Comparison of ENCODE assay signal across 10 cellular contexts in the genomic region with DNA sequence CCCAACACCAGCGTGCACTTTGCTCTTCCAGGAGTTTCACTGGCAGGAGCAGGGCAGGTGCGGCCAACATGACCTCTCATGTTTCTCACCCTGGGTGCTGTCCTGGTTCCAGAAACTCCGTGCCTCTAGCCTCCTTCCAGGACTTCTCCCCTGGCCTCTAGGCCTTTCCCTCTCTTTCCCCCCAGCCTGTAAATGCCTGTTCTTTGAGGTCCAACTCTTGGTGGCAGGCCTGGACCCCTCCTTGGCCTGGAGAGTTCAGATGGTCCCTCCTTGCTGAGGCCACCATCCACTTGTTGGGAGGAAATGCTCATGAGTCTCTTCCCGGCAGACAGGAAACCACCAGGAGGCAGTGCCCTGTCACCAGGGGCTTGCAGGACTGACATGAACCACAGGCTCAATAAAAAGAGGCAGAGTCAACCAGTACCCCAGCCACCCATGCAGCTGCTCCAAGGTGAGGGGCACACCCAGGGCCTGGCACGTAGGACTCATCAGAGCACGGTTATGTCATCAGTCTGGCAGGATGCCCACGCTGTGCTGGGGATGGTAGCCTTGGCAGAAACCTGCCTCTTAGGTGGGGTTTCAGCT. TPM values are rescaled to one million over a fixed set of nuclear protein-coding genes. Genes with fewer than 3 reads are reported as not detected.
DNase-seq lines count a peak whose midpoint lies in the region; ATAC-seq, FAIRE-seq and TF ChIP-seq lines count a peak whose summit lies in the region.
"Had no signal": no experiment of that assay in that cellular context is flagged by ENCODE, and none has a peak within 500 bp of the region (broad histone marks: within the 10 kb centered on the region; RNA-seq: fewer than 3 reads in every experiment).

No MANE protein-coding gene starts in this region.

- H3K27me3 ChIP-seq in duodenal mucosa (ENCODE audit: control insufficient read depth in 1 of 2, insufficient read depth in 2 of 2, low read length in 2 of 2) (peaks cover 5 to 6% of the 10 kb centered on the region in 2 donors), osteoblast (ENCODE audit: insufficient read depth, low read length) (peaks cover 6% of the 10 kb centered on the region)

- H3K9me3 ChIP-seq in duodenal mucosa (ENCODE audit: control insufficient read depth in 1 of 2, low read length in 2 of 2) (no peaks in the 10 kb centered on the region), osteoblast (ENCODE audit: low read depth, low read length) (no peaks in the 10 kb centered on the region)

- H3K4me2 ChIP-seq in osteoblast (ENCODE audit: insufficient read depth, low read length), result no peak overlapping the region

- H2AFZ ChIP-seq in osteoblast (ENCODE audit: low read length), result no peak overlapping the region

- H3K27ac Mint-ChIP-seq in naive thymus-derived CD8-positive, alpha-beta T cell, result no peak overlapping the region

- ATAC-seq in HG02970 (IDR thresholded peaks at IDR 0.05; ENCODE audit: low FRiP score, unreplicated experiment) (no peak), HG02571 (IDR thresholded peaks at IDR 0.05; ENCODE audit: unreplicated experiment) (no peak)
- ATAC-seq in naive thymus-derived CD8-positive, alpha-beta T cell, result no peak

- TF ChIP-seq CTCF in osteoblast (IDR thresholded peaks at IDR 0.05; ENCODE audit: extremely low read depth, low read depth, low read length), result peak; percentile 19

- H3K36me3 Mint-ChIP-seq in naive thymus-derived CD8-positive, alpha-beta T cell, result peaks cover 0 to 4% (median 2%) of the 10 kb centered on the region in 3 donors

- POLR2A ChIA-PET in naive thymus-derived CD8-positive, alpha-beta T cell (lab: Charles Lee), result no interaction called here

- H3K4me3 ChIP-seq in duodenal mucosa (ENCODE audit: low read depth in 1 of 2, low read length in 2 of 2), result peak overlapping the region; percentile 67 to 81
- H3K4me3 ChIP-seq in osteoblast (ENCODE audit: insufficient read depth, low read length), result no peak overlapping the region

- peaks cover 38 to 93% (median 56%) of the 10 kb centered on the region in 5 donors for H3K27me3 Mint-ChIP-seq in naive thymus-derived CD8-positive, alpha-beta T cell

- peaks cover 1 to 10% (median 3%) of the 10 kb centered on the region in 4 donors for H3K4me1 Mint-ChIP-seq in naive thymus-derived CD8-positive, alpha-beta T cell

- peaks cover 12 to 14% of the 10 kb centered on the region in 2 donors for H3K4me1 ChIP-seq in duodenal mucosa (ENCODE audit: control insufficient read depth in 1 of 2, insufficient read depth in 2 of 2, low read length in 2 of 2)
- peaks cover 7% of the 10 kb centered on the region for H3K4me1 ChIP-seq in osteoblast (ENCODE audit: insufficient read depth, low read length)

- no peak overlapping the region for H3K4me3 Mint-ChIP-seq in naive thymus-derived CD8-positive, alpha-beta T cell

- H3K36me3 ChIP-seq in duodenal mucosa (ENCODE audit: control insufficient read depth in 1 of 2, insufficient read depth in 2 of 2, low read length in 2 of 2) (no peaks in the 10 kb centered on the region), osteoblast (ENCODE audit: insufficient read depth, low read length) (no peaks in the 10 kb centered on the region)

- H3K27ac ChIP-seq in duodenal mucosa (ENCODE audit: low read depth, low read length), result peak overlapping the region; percentile 94
- no peak overlapping the region for H3K27ac ChIP-seq in osteoblast (ENCODE audit: low read depth, low read length)

- DNase-seq in DMS79 (lab: John Stamatoyannopoulos, UW) (peak; percentile 23), NCI-H2196 (lab: John Stamatoyannopoulos, UW; ENCODE audit: unreplicated experiment) (peak; percentile 49), osteoblast (ENCODE audit: insufficient read length, low spot score, missing footprints) (no peak), GM19239 (ENCODE audit: insufficient read length, low spot score) (no peak)
- DNase-seq in naive thymus-derived CD8-positive, alpha-beta T cell, result no peak
- DNase-seq: T-helper 2 cell had no signal

- H3K79me2 ChIP-seq in osteoblast (ENCODE audit: insufficient read depth, low read length), result no peaks in the 10 kb centered on the region

- no peak for FAIRE-seq in GM19239 (lab: Jason Lieb, UNC)
- FAIRE-seq: colon had no signal

- peak overlapping the region; percentile 78 to 94 for H3K9ac ChIP-seq in duodenal mucosa (ENCODE audit: low read depth in 1 of 2, low read length in 2 of 2)

- H3K9me3 Mint-ChIP-seq in naive thymus-derived CD8-positive, alpha-beta T cell, result peaks cover 0 to 16% (median 7%) of the 10 kb centered on the region in 9 donors

- H4K20me1 ChIP-seq in osteoblast (ENCODE audit: insufficient read depth, low read length), result no peaks in the 10 kb centered on the region

RNA-seq across cellular contexts. Expression of a gene that starts 1.5 kb away (rescaled TPM):
- total RNA-seq in osteoblast, result 4.4 and 5.1 TPM in 2 replicates
- under 1 TPM; 0.55 to 0.88 TPM for total RNA-seq in naive thymus-derived CD8-positive, alpha-beta T cell
- not detected for polyA plus RNA-seq in naive thymus-derived CD8-positive, alpha-beta T cell

Comparison
In these comparisons a context has a peak if more than half of its experiments do, and no peak if none do; other contexts are left out.
1. DNase-seq: peak in DMS79 (single experiment) and NCI-H2196 (single experiment); none in osteoblast (single experiment), naive thymus-derived CD8-positive, alpha-beta T cell (0 of 10) and GM19239 (single experiment).